In genomic region chr3:197270558-197271317, GRCh38 we compare ENCODE assay signal across 1 cellular context.
TF ChIP-seq lines count a peak whose summit lies in the region.

No MANE protein-coding gene starts in this region.

TF ChIP-seq in HepG2, 621 proteins besides CTCF, POLR2A, EP300 and RAD21 (continued from another document and continues in another):
- TF ChIP-seq ZBTB34 (CRISPR knock-in tag; IDR thresholded peaks at IDR 0.05) (no peak), THAP11 (CRISPR knock-in tag; IDR thresholded peaks at IDR 0.05) (peak; percentile 60), TRIM24 (CRISPR knock-in tag; IDR thresholded peaks at IDR 0.05) (peak; percentile 44; the same call in 1 of the 2 replicates), PAXIP1 (CRISPR knock-in tag; conservative IDR thresholded peaks at IDR 0.05) (peak; percentile 49; the same call in 1 of the 2 replicates), NCOR1 (IDR thresholded peaks at IDR 0.05; ENCODE audit: borderline replicate concordance, low read length) (peak; percentile 25; the same call in 1 of the 2 replicates), PRDM4 (CRISPR knock-in tag; IDR thresholded peaks at IDR 0.05; ENCODE audit: borderline replicate concordance) (no peak), IKZF5 (CRISPR knock-in tag; IDR thresholded peaks at IDR 0.05) (peak; percentile 50; the same call in 1 of the 2 replicates), FOXJ3 (CRISPR knock-in tag; IDR thresholded peaks at IDR 0.05; ENCODE audit: borderline replicate concordance) (peak; percentile 69; the same call in 1 of the 2 replicates), PTBP1 (IDR thresholded peaks at IDR 0.05; ENCODE audit: low read depth, low read length, poor library complexity, severe bottlenecking) (no peak), GATAD2A (CRISPR knock-in tag; IDR thresholded peaks at IDR 0.05) (peak; percentile 93), AHDC1 (CRISPR knock-in tag; IDR thresholded peaks at IDR 0.05; ENCODE audit: borderline replicate concordance) (no peak), CBX5 (CRISPR knock-in tag; IDR thresholded peaks at IDR 0.05; ENCODE audit: borderline replicate concordance) (peak; percentile 20; the same call in 1 of the 2 replicates), DR1 (CRISPR knock-in tag; IDR thresholded peaks at IDR 0.05) (no peak), TBP (CRISPR knock-in tag; IDR thresholded peaks at IDR 0.05) (no peak), HDAC2 (CRISPR knock-in tag; IDR thresholded peaks at IDR 0.05) (peak; percentile 37; the same call in 1 of the 2 replicates), FOXK1 (CRISPR knock-in tag; IDR thresholded peaks at IDR 0.05; ENCODE audit: borderline replicate concordance, low read depth) (peak; percentile 77; the same call in 1 of the 2 replicates), ZNF414 (CRISPR knock-in tag; IDR thresholded peaks at IDR 0.05) (no peak), PREB (CRISPR knock-in tag; IDR thresholded peaks at IDR 0.05) (no peak), SIX4 (CRISPR knock-in tag; IDR thresholded peaks at IDR 0.05) (peak; percentile 93), HOMEZ (CRISPR knock-in tag; IDR thresholded peaks at IDR 0.05; ENCODE audit: low read depth) (peak; percentile 22; the same call in 1 of the 2 replicates), GABPA (IDR thresholded peaks at IDR 0.05; ENCODE audit: low read depth, low read length) (no peak), GABPA (CRISPR knock-in tag; IDR thresholded peaks at IDR 0.05; ENCODE audit: low read depth) (no peak), TP53 (CRISPR knock-in tag; conservative IDR thresholded peaks at IDR 0.05) (no peak), SSRP1 (CRISPR knock-in tag; IDR thresholded peaks at IDR 0.05) (0 out of 2 replicates have a peak, but pooled peaks have one; percentile 40), ZNF772 (CRISPR knock-in tag; IDR thresholded peaks at IDR 0.05) (no peak), FOXP4 (CRISPR knock-in tag; IDR thresholded peaks at IDR 0.05) (peak; percentile 63), HMG20A (CRISPR knock-in tag; IDR thresholded peaks at IDR 0.05; ENCODE audit: borderline replicate concordance) (peak; percentile 62; the same call in 1 of the 2 replicates), THRA (CRISPR knock-in tag; IDR thresholded peaks at IDR 0.05; ENCODE audit: borderline replicate concordance) (no peak)
